ENCODE assay signal across 23 cellular contexts in genomic region chr18:35942661-35943060, GRCh38.
DNase-seq lines count a peak whose midpoint lies in the region; ATAC-seq and TF ChIP-seq lines count a peak whose summit lies in the region.
"Had no signal": no experiment of that assay in that cellular context is flagged by ENCODE, and none has a peak within 500 bp of the region (broad histone marks: within the 10 kb centered on the region; RNA-seq: fewer than 3 reads in every experiment).

No MANE protein-coding gene starts in this region.

- TF ChIP-seq CTCF in Panc1 (IDR thresholded peaks at IDR 0.05) (no peak), esophagus muscularis mucosa (IDR thresholded peaks at IDR 0.05) (no peak), upper lobe of right lung (IDR thresholded peaks at IDR 0.05) (no peak)

- intact Hi-C loops in activated CD4-positive, alpha-beta T cell treated with anti-CD3 and anti-CD28 coated beads, Interleukin-2, amount 10 ng/mL, durations not matched to agents 24 days and 14 days (cut with micrococcal nuclease), result no loop called here
- intact Hi-C loops in activated CD4-positive, alpha-beta T cell treated with anti-CD3 and anti-CD28 coated beads for 36 hours (cut with DNase I, micrococcal nuclease), result no loop called here
- intact Hi-C loops in Panc1 (cut with micrococcal nuclease; ENCODE audit: unreplicated experiment) (no loop called here), esophagus muscularis mucosa (cut with DNase I) (no loop called here), upper lobe of right lung (cut with DNase I) (no loop called here)

- no peaks in the 10 kb centered on the region for H3K27me3 Mint-ChIP-seq in activated CD4-positive, alpha-beta T cell treated with anti-CD3 and anti-CD28 coated beads, Interleukin-2, amount 10 ng/mL, durations not matched to agents 24 days and 14 days
- H3K27me3 Mint-ChIP-seq in activated CD4-positive, alpha-beta T cell treated with anti-CD3 and anti-CD28 coated beads for 36 hours, result peaks cover 5% of the 10 kb centered on the region

- H3K27me3 ChIP-seq in Panc1 (ENCODE audit: control insufficient read depth, insufficient read depth, low read length) (no peaks in the 10 kb centered on the region), esophagus muscularis mucosa (no peaks in the 10 kb centered on the region), upper lobe of right lung (no peaks in the 10 kb centered on the region)
- H3K27me3 ChIP-seq: BE2C; BLaER1 treated with 17β-estradiol and CSF1 and Interleukin-3, amounts not matched to agents 10 nM and 100 nM had no signal

- TF ChIP-seq POLR2A in esophagus muscularis mucosa (IDR thresholded peaks at IDR 0.05; ENCODE audit: low read depth), result no peak

- H3K9me3 Mint-ChIP-seq in activated CD4-positive, alpha-beta T cell treated with anti-CD3 and anti-CD28 coated beads, Interleukin-2, amount 10 ng/mL, durations not matched to agents 24 days and 14 days, result peaks cover 3% of the 10 kb centered on the region
- H3K9me3 Mint-ChIP-seq in activated CD4-positive, alpha-beta T cell treated with anti-CD3 and anti-CD28 coated beads for 36 hours (ENCODE audit: low read depth), result no peaks in the 10 kb centered on the region
- H3K9me3 Mint-ChIP-seq: CD14-positive monocyte; CD4-positive, alpha-beta T cell; CD8-positive, alpha-beta memory T cell had no signal

- no peak for ATAC-seq in activated CD4-positive, alpha-beta T cell treated with anti-CD3 and anti-CD28 coated beads for 36 hours
- ATAC-seq in Panc1 (no peak), upper lobe of right lung (no peak)
- ATAC-seq: A549 had no signal

- H3K27ac ChIP-seq in Panc1 (ENCODE audit: low read length) (peak overlapping the region; percentile 29; the same call in 1 of the 2 replicates), esophagus muscularis mucosa (replicated peaks in 1 of 4) (no peak overlapping the region), upper lobe of right lung (no peak overlapping the region)
- H3K27ac ChIP-seq: A549; BLaER1 treated with 17β-estradiol and CSF1 and Interleukin-3, amounts not matched to agents 10 nM and 100 nM had no signal

- in situ Hi-C loops in Panc1 (cut with HindIII; ENCODE audit: low pct_unique_long_range_greater_than_20kb, low sequenced_read_pairs), result no loop called here

- H3K4me1 ChIP-seq in Panc1 (ENCODE audit: control insufficient read depth, insufficient read depth, low read length) (peaks cover 39% of the 10 kb centered on the region), esophagus muscularis mucosa (peaks cover 0 to 19% (median 16%) of the 10 kb centered on the region in 4 donors), upper lobe of right lung (no peaks in the 10 kb centered on the region)
- H3K4me1 ChIP-seq: A549, BE2C had no signal

- no peaks in the 10 kb centered on the region for H3K36me3 Mint-ChIP-seq in activated CD4-positive, alpha-beta T cell treated with anti-CD3 and anti-CD28 coated beads, Interleukin-2, amount 10 ng/mL, durations not matched to agents 24 days and 14 days (ENCODE audit: low read depth)
- H3K36me3 Mint-ChIP-seq in activated CD4-positive, alpha-beta T cell treated with anti-CD3 and anti-CD28 coated beads for 36 hours (ENCODE audit: low read depth), result no peaks in the 10 kb centered on the region
- H3K36me3 Mint-ChIP-seq: CD14-positive monocyte had no signal

- H3K4me3 ChIP-seq in Panc1 (ENCODE audit: low read depth in 2 of 2, low read length in 2 of 2) (no peak overlapping the region), esophagus muscularis mucosa (no peak overlapping the region), upper lobe of right lung (no peak overlapping the region)
- H3K4me3 ChIP-seq: A549; BLaER1 treated with 17β-estradiol and CSF1 and Interleukin-3, amounts not matched to agents 10 nM and 100 nM had no signal

- no peak overlapping the region for H3K4me3 Mint-ChIP-seq in activated CD4-positive, alpha-beta T cell treated with anti-CD3 and anti-CD28 coated beads, Interleukin-2, amount 10 ng/mL, durations not matched to agents 24 days and 14 days
- no peak overlapping the region for H3K4me3 Mint-ChIP-seq in activated CD4-positive, alpha-beta T cell treated with anti-CD3 and anti-CD28 coated beads for 36 hours
- H3K4me3 Mint-ChIP-seq: CD14-positive monocyte; CD4-positive, alpha-beta T cell; CD8-positive, alpha-beta memory T cell had no signal

- POLR2A ChIA-PET in activated CD4-positive, alpha-beta T cell treated with anti-CD3 and anti-CD28 coated beads for 36 hours (lab: Charles Lee), result no interaction called here
- POLR2A ChIA-PET in Panc1 (lab: Charles Lee), result no interaction called here

- no peaks in the 10 kb centered on the region for H3K9me3 ChIP-seq in Panc1 (ENCODE audit: control insufficient read depth, insufficient read depth, low read depth, low read length)
- H3K9me3 ChIP-seq in esophagus muscularis mucosa, result no peaks in the 10 kb centered on the region
- no peaks in the 10 kb centered on the region for H3K9me3 ChIP-seq in upper lobe of right lung
- H3K9me3 ChIP-seq: A549; BE2C; BLaER1 treated with 17β-estradiol and CSF1 and Interleukin-3, amounts not matched to agents 10 nM and 100 nM had no signal

- H3K27ac Mint-ChIP-seq in activated CD4-positive, alpha-beta T cell treated with anti-CD3 and anti-CD28 coated beads, Interleukin-2, amount 10 ng/mL, durations not matched to agents 24 days and 14 days, result no peak overlapping the region
- no peak overlapping the region for H3K27ac Mint-ChIP-seq in activated CD4-positive, alpha-beta T cell treated with anti-CD3 and anti-CD28 coated beads for 36 hours
- H3K27ac Mint-ChIP-seq: CD4-positive, alpha-beta T cell; CD8-positive, alpha-beta memory T cell had no signal

- 92% methylated on average over 6 of the region's 6 CpGs for WGBS in esophagus muscularis mucosa

- TF ChIP-seq EP300 in esophagus muscularis mucosa (IDR thresholded peaks at IDR 0.05), result no peak

- no TSS peak for BruUV-seq in Panc1 (replicated peaks; lab: Mats Ljungman, UMichigan)

- H3K36me3 ChIP-seq in Panc1 (ENCODE audit: control insufficient read depth, insufficient read depth, low read length), result no peaks in the 10 kb centered on the region
- no peaks in the 10 kb centered on the region for H3K36me3 ChIP-seq in esophagus muscularis mucosa
- H3K36me3 ChIP-seq in upper lobe of right lung, result no peaks in the 10 kb centered on the region
- H3K36me3 ChIP-seq: BE2C; BLaER1 treated with 17β-estradiol and CSF1 and Interleukin-3, amounts not matched to agents 10 nM and 100 nM had no signal

- no peaks in the 10 kb centered on the region for H3K4me1 Mint-ChIP-seq in activated CD4-positive, alpha-beta T cell treated with anti-CD3 and anti-CD28 coated beads, Interleukin-2, amount 10 ng/mL, durations not matched to agents 24 days and 14 days
- no peaks in the 10 kb centered on the region for H3K4me1 Mint-ChIP-seq in activated CD4-positive, alpha-beta T cell treated with anti-CD3 and anti-CD28 coated beads for 36 hours
- H3K4me1 Mint-ChIP-seq: CD14-positive monocyte; CD8-positive, alpha-beta memory T cell had no signal

- DNase-seq in activated CD4-positive, alpha-beta T cell treated with anti-CD3 and anti-CD28 coated beads, Interleukin-2, amount 10 ng/mL, durations not matched to agents 24 days and 14 days, result peak; percentile 27
- no peak for DNase-seq in activated CD4-positive, alpha-beta T cell treated with anti-CD3 and anti-CD28 coated beads for 36 hours
- DNase-seq in Panc1 (ENCODE audit: low read depth, low spot score) (no peak), esophagus muscularis mucosa (ENCODE audit: extremely low spot score) (peak; percentile 87), upper lobe of right lung (no peak), NK-92 (lab: John Stamatoyannopoulos, UW; ENCODE audit: unreplicated experiment) (no peak)
- no peak for DNase-seq in activated effector memory CD4-positive, alpha-beta T cell treated with anti-CD3 and anti-CD28 coated beads, Interleukin-2, amount 50 U/mL, for 16 hours
- DNase-seq in activated effector memory CD4-positive, alpha-beta T cell treated with Interleukin-2 at 50 U/mL for 16 hours, result no peak
- DNase-seq: 8988T; ACHN; AML-193; BE2C; CD4-positive, alpha-beta T cell; CD8-positive, alpha-beta memory T cell; DMS 273 treated with DMSO at 0.1 percent for 48 hours; DMS79; EL; GDM1; GOT3; HCEC 1CT had no signal

- CTCF ChIA-PET in activated CD4-positive, alpha-beta T cell treated with anti-CD3 and anti-CD28 coated beads for 36 hours (lab: Charles Lee), result no interaction called here
- CTCF ChIA-PET in Panc1 (lab: Charles Lee), result no interaction called here

Comparison
In these comparisons a context has a peak if more than half of its experiments do, and no peak if none do; other contexts are left out.
1. DNase-seq: peak in activated CD4-positive, alpha-beta T cell treated with anti-CD3 and anti-CD28 coated beads, Interleukin-2, amount 10 ng/mL, durations not matched to agents 24 days and 14 days (single experiment) and esophagus muscularis mucosa (single experiment); none in activated CD4-positive, alpha-beta T cell treated with anti-CD3 and anti-CD28 coated beads for 36 hours (single experiment), Panc1 (single experiment), upper lobe of right lung (single experiment), activated effector memory CD4-positive, alpha-beta T cell treated with anti-CD3 and anti-CD28 coated beads, Interleukin-2, amount 50 U/mL, for 16 hours (single experiment), NK-92 (single experiment) and activated effector memory CD4-positive, alpha-beta T cell treated with Interleukin-2 at 50 U/mL for 16 hours (single experiment).